In genomic region chr15:65056106-65056505, GRCh38 we compare ENCODE assay signal across 15 cellular contexts. TPM values are rescaled to one million over a fixed set of nuclear protein-coding genes. Genes with fewer than 3 reads are reported as not detected.
DNase-seq lines count a peak whose midpoint lies in the region; ATAC-seq and TF ChIP-seq lines count a peak whose summit lies in the region.
"Had no signal": no experiment of that assay in that cellular context is flagged by ENCODE, and none has a peak within 500 bp of the region (broad histone marks: within the 10 kb centered on the region; RNA-seq: fewer than 3 reads in every experiment).

No MANE protein-coding gene starts in this region.

- no peaks in the 10 kb centered on the region for H3K9me2 ChIP-seq in Loucy (replicated peaks; ENCODE audit: low read depth, low read length)

- H3K27me3 ChIP-seq in Caco-2 (replicated peaks; ENCODE audit: control insufficient read depth, insufficient read depth, low read length), result no peaks in the 10 kb centered on the region
- H3K27me3 ChIP-seq in Loucy (ENCODE audit: insufficient read depth, low read length, poor library complexity, severe bottlenecking), result no peaks in the 10 kb centered on the region
- H3K27me3 ChIP-seq in gastroesophageal sphincter, result no peaks in the 10 kb centered on the region
- H3K27me3 ChIP-seq in thoracic aorta (replicated peaks; ENCODE audit: insufficient read depth), result no peaks in the 10 kb centered on the region

- peak overlapping the region; percentile 64 for H3K4me2 ChIP-seq in Loucy (ENCODE audit: low read depth, low read length, poor library complexity, severe bottlenecking)

- no peaks in the 10 kb centered on the region for H3K27me3 Mint-ChIP-seq in Caco-2 (ENCODE audit: insufficient read depth, unreplicated experiment)
- no peaks in the 10 kb centered on the region for H3K27me3 Mint-ChIP-seq in mesothelial cell of epicardium (ENCODE audit: low read depth)
- no peaks in the 10 kb centered on the region for H3K27me3 Mint-ChIP-seq in T-helper 2 cell treated with Interferon-gamma antibody and Interleukin-4, amounts not matched to agents 5 μg/mL and 100 μg/mL, for 36 hours (ENCODE audit: low read depth)

- H3F3A ChIP-seq in Loucy (ENCODE audit: low read depth), result peaks cover 4% of the 10 kb centered on the region; the same call in 1 of the 2 replicates

- no peak overlapping the region for H2AFZ ChIP-seq in Loucy (ENCODE audit: low read length)

- H3K9ac ChIP-seq in Loucy (ENCODE audit: low read depth, low read length, poor library complexity, severe bottlenecking), result peak overlapping the region; percentile 55

- intact Hi-C loops in Caco-2 (cut with micrococcal nuclease; ENCODE audit: unreplicated experiment), result no loop called here

- no peak for TF ChIP-seq EP300 in gastroesophageal sphincter (IDR thresholded peaks at IDR 0.05)

- H4K20me1 ChIP-seq in Loucy (ENCODE audit: insufficient read depth, low read length, poor library complexity, severe bottlenecking), result no peaks in the 10 kb centered on the region

- H3K4me1 ChIP-seq in Caco-2, result peaks cover 48% of the 10 kb centered on the region
- peaks cover 43% of the 10 kb centered on the region for H3K4me1 ChIP-seq in Loucy (ENCODE audit: insufficient read depth, low read length, poor library complexity, severe bottlenecking)
- H3K4me1 ChIP-seq in gastroesophageal sphincter, result peaks cover 2 to 77% (median 20%) of the 10 kb centered on the region in 3 donors
- peaks cover 46 to 83% of the 10 kb centered on the region in 2 donors for H3K4me1 ChIP-seq in thoracic aorta (ENCODE audit: control insufficient read depth in 1 of 2, low read depth in 2 of 2)

- CTCF ChIA-PET in Caco-2 (lab: Charles Lee), result interaction anchor here (0.7 to 4.9 kb wide), 6 partner anchors 22 to 45 kb away, joined by 6 to 42 read pairs (median 20); no protein-coding TSS in a partner anchor

- H3K36me3 ChIP-seq in Caco-2 (ENCODE audit: control insufficient read depth, insufficient read depth, low read length) (no peaks in the 10 kb centered on the region), Loucy (ENCODE audit: insufficient read depth, low read length) (no peaks in the 10 kb centered on the region), gastroesophageal sphincter (peaks cover 0 to 85% of the 10 kb centered on the region in 2 donors), thoracic aorta (peaks cover 63% of the 10 kb centered on the region)

- H3K9me3 Mint-ChIP-seq in Caco-2 (ENCODE audit: unreplicated experiment) (no peaks in the 10 kb centered on the region), mesothelial cell of epicardium (no peaks in the 10 kb centered on the region)
- H3K9me3 Mint-ChIP-seq in T-helper 2 cell treated with Interferon-gamma antibody and Interleukin-4, amounts not matched to agents 5 μg/mL and 100 μg/mL, for 36 hours, result no peaks in the 10 kb centered on the region
- H3K9me3 Mint-ChIP-seq: CD8-positive, alpha-beta T cell had no signal

- WGBS in gastroesophageal sphincter (ENCODE audit: low coverage in 1 of 2), 2 donors, result 67 to 78% methylated on average over 3 to 6 of the region's 9 CpGs

- H3K27ac ChIP-seq in gastroesophageal sphincter (peak overlapping the region; percentile 22 to 95 (median 84)), thoracic aorta (peak overlapping the region; percentile 97 to 99)

- no peak overlapping the region for H3K4me3 ChIP-seq in Caco-2 (ENCODE audit: low read depth, low read length)
- peak overlapping the region; percentile 47 for H3K4me3 ChIP-seq in Loucy (ENCODE audit: low read length, poor library complexity, severe bottlenecking)
- no peak overlapping the region for H3K4me3 ChIP-seq in gastroesophageal sphincter
- no peak overlapping the region for H3K4me3 ChIP-seq in thoracic aorta

- no peak overlapping the region for H3K4me3 Mint-ChIP-seq in Caco-2 (ENCODE audit: unreplicated experiment)
- H3K4me3 Mint-ChIP-seq in mesothelial cell of epicardium, result no peak overlapping the region
- no peak overlapping the region for H3K4me3 Mint-ChIP-seq in T-helper 2 cell treated with Interferon-gamma antibody and Interleukin-4, amounts not matched to agents 5 μg/mL and 100 μg/mL, for 36 hours
- H3K4me3 Mint-ChIP-seq: CD8-positive, alpha-beta T cell had no signal

- TF ChIP-seq CTCF in Caco-2 (IDR thresholded peaks at IDR 0.05; ENCODE audit: insufficient read depth in 1 of 2, low read depth in 1 of 2, low read length in 1 of 2, severe bottlenecking in 1 of 2, unreplicated experiment in 1 of 2), result no peak
- TF ChIP-seq CTCF in Loucy (conservative IDR thresholded peaks at IDR 0.05; ENCODE audit: low read length), result no peak
- TF ChIP-seq CTCF in gastroesophageal sphincter (IDR thresholded peaks at IDR 0.05), result no peak
- TF ChIP-seq CTCF in thoracic aorta (IDR thresholded peaks at IDR 0.05), result no peak
- TF ChIP-seq CTCF in mesothelial cell of epicardium (IDR thresholded peaks at IDR 0.05; ENCODE audit: unreplicated experiment), result no peak

- H3K36me3 Mint-ChIP-seq in Caco-2 (ENCODE audit: insufficient read depth, unreplicated experiment), result peaks cover 11% of the 10 kb centered on the region
- H3K36me3 Mint-ChIP-seq in mesothelial cell of epicardium, result peaks cover 2% of the 10 kb centered on the region
- H3K36me3 Mint-ChIP-seq in T-helper 2 cell treated with Interferon-gamma antibody and Interleukin-4, amounts not matched to agents 5 μg/mL and 100 μg/mL, for 36 hours (ENCODE audit: low read depth), result no peaks in the 10 kb centered on the region
- H3K36me3 Mint-ChIP-seq: CD8-positive, alpha-beta T cell had no signal

- no peaks in the 10 kb centered on the region for H3K79me2 ChIP-seq in Loucy (ENCODE audit: insufficient read depth, low read length)

- H3K27ac Mint-ChIP-seq in Caco-2 (ENCODE audit: unreplicated experiment), result peak overlapping the region; percentile 91
- no peak overlapping the region for H3K27ac Mint-ChIP-seq in mesothelial cell of epicardium
- H3K27ac Mint-ChIP-seq in T-helper 2 cell treated with Interferon-gamma antibody and Interleukin-4, amounts not matched to agents 5 μg/mL and 100 μg/mL, for 36 hours, result no peak overlapping the region
- H3K27ac Mint-ChIP-seq: CD8-positive, alpha-beta T cell had no signal

- no TSS peak for BruUV-seq in Caco-2 (replicated peaks; lab: Mats Ljungman, UMichigan)

- DNase-seq in Caco-2 (no peak), thoracic aorta (ENCODE audit: low spot score) (no peak), mesothelial cell of epicardium (ENCODE audit: low spot score in 2 of 2, unreplicated experiment in 2 of 2) (no peak), epidermal melanocyte (ENCODE audit: insufficient read length, low spot score) (no peak), DMS153 treated with DMSO at 0.1 percent for 48 hours (lab: John Stamatoyannopoulos, UW; ENCODE audit: unreplicated experiment) (no peak)
- DNase-seq in T-helper 2 cell treated with Interferon-gamma antibody and Interleukin-4, amounts not matched to agents 5 μg/mL and 100 μg/mL, for 36 hours (ENCODE audit: low spot score), result no peak
- DNase-seq: AML-193; CD8-positive, alpha-beta T cell; NCI-H146; NCI-H345; NCI-H69 had no signal

- H3K9me3 ChIP-seq in Caco-2 (no peaks in the 10 kb centered on the region), Loucy (ENCODE audit: insufficient read depth, low read depth, low read length) (no peaks in the 10 kb centered on the region), gastroesophageal sphincter (no peaks in the 10 kb centered on the region), thoracic aorta (no peaks in the 10 kb centered on the region)

- peaks cover 25% of the 10 kb centered on the region for H3K4me1 Mint-ChIP-seq in Caco-2 (ENCODE audit: low read depth, unreplicated experiment)
- no peaks in the 10 kb centered on the region for H3K4me1 Mint-ChIP-seq in mesothelial cell of epicardium
- peaks cover 7% of the 10 kb centered on the region for H3K4me1 Mint-ChIP-seq in T-helper 2 cell treated with Interferon-gamma antibody and Interleukin-4, amounts not matched to agents 5 μg/mL and 100 μg/mL, for 36 hours (ENCODE audit: low read depth)

- ATAC-seq in gastroesophageal sphincter, result no peak
- no peak for ATAC-seq in thoracic aorta (ENCODE audit: insufficient number of reproducible peaks, low FRiP score, low read depth)
- ATAC-seq: CD8-positive, alpha-beta T cell; PC-3 had no signal

- POLR2A ChIA-PET in Caco-2 (lab: Charles Lee), result interaction anchor here (0.6 to 1.0 kb wide), 2 partner anchors 11 to 66 kb away, joined by 3 read pairs; partner anchors contain the start of gene SPG21

- no peak for TF ChIP-seq POLR2A in gastroesophageal sphincter (IDR thresholded peaks at IDR 0.05)

RNA-seq across cellular contexts. Expression of gene SLC51B, which starts 10.9 kb away (rescaled TPM):
- total RNA-seq in Caco-2 (2022), result 15.4 and 17.1 TPM in 2 replicates
- not detected for total RNA-seq in gastroesophageal sphincter
- not detected for total RNA-seq in thoracic aorta
- not detected in 3 replicates for total RNA-seq in mesothelial cell of epicardium
- total RNA-seq: CD8-positive, alpha-beta T cell; H4; PC-3 had no signal

RNA-seq across cellular contexts. Expression of gene RASL12, which starts 11.7 kb away (rescaled TPM):
- 6.0 and 6.4 TPM in 2 replicates for total RNA-seq in Caco-2 (2022)
- total RNA-seq in gastroesophageal sphincter, result 100 to 1,000 TPM in 3 of 4 donors, 10 to 100 TPM in 1; 43.2 to 244 (median 179) TPM
- total RNA-seq in thoracic aorta, result 100 to 1,000 TPM; 211 to 324 TPM
- total RNA-seq in mesothelial cell of epicardium, result 11.7 to 14.0 TPM (median 12.0 TPM) in 3 replicates
- total RNA-seq: CD8-positive, alpha-beta T cell; PC-3 had no signal

RNA-seq across cellular contexts. Expression of gene KBTBD13, which starts 20.4 kb away (rescaled TPM):
- total RNA-seq in Caco-2 (2022) (not detected in 2 replicates), gastroesophageal sphincter (not detected), thoracic aorta (1 to 10 TPM in 1 of 2 donors, under 1 TPM in 1; 0.63 to 3.1 TPM), mesothelial cell of epicardium (0.09 to 0.11 TPM in 2 of 3 replicates, not detected in the other)
- total RNA-seq: CD8-positive, alpha-beta T cell; H4; PC-3 had no signal

RNA-seq across cellular contexts. Expression of gene MTFMT, which starts 26.7 kb away (rescaled TPM):
- total RNA-seq in Caco-2 (2022) (24.7 and 29.9 TPM in 2 replicates), gastroesophageal sphincter (10 to 100 TPM; 21.1 to 36.9 (median 29.4) TPM), thoracic aorta (10 to 100 TPM; 25.9 to 42.4 TPM), mesothelial cell of epicardium (15.8 to 20.0 TPM (median 17.8 TPM) in 3 replicates)

RNA-seq across cellular contexts. Expression of gene UBAP1L, which starts 58.9 kb away (rescaled TPM):
- total RNA-seq in Caco-2 (2022) (2.2 and 2.7 TPM in 2 replicates), gastroesophageal sphincter (1 to 10 TPM in 3 of 4 donors, under 1 TPM in 1; 0.12 to 7.5 (median 3.0) TPM), thoracic aorta (10 to 100 TPM in 1 of 2 donors, 1 to 10 TPM in 1; 3.7 to 11.0 TPM), mesothelial cell of epicardium (10.7 to 11.6 TPM (median 10.9 TPM) in 3 replicates)

Comparison
In these comparisons a context has a peak if more than half of its experiments do, and no peak if none do; other contexts are left out.
1. RNA of gene SLC51B, which starts 10.9 kb away (total RNA-seq): 15.4 to 17.1 TPM in Caco-2; not detected in gastroesophageal sphincter, not detected in thoracic aorta and not detected in mesothelial cell of epicardium; every median in the first group is over 10 times any median in the second.